In genomic region chr7:35647171-35647574, GRCh38 we compare ENCODE assay signal across 8 cellular contexts. TPM values are rescaled to one million over a fixed set of nuclear protein-coding genes. Genes with fewer than 3 reads are reported as not detected.
A peak's percentile ranks its signal among the peaks of the same experiment; 100 is the strongest.
DNase-seq lines count a peak whose midpoint lies in the region; ATAC-seq and TF ChIP-seq lines count a peak whose summit lies in the region.

No MANE protein-coding gene starts in this region.

- H3K36me3 ChIP-seq in CD4-positive, alpha-beta memory T cell (ENCODE audit: insufficient read depth, low read length): no peaks in the 10 kb centered on the region
- peaks cover 0 to 4% of the 10 kb centered on the region in 2 donors for H3K36me3 ChIP-seq in lung (ENCODE audit: control insufficient read depth in 2 of 2, insufficient read depth in 2 of 2, low read length in 2 of 2)

- TF ChIP-seq CTCF in brain (conservative IDR thresholded peaks at IDR 0.05): no peak
- TF ChIP-seq CTCF in lung (IDR thresholded peaks at IDR 0.05; ENCODE audit: control extremely low read depth, extremely low read depth): no peak

- WGBS in lung, 2 donors: 29 to 54% methylated on average over 4 of the region's 4 CpGs

- H3K27ac Mint-ChIP-seq in CD4-positive, alpha-beta memory T cell: peak overlapping the region in 6 of 7 donors; percentile 8 to 84 (median 32)
- H3K27ac Mint-ChIP-seq in brain: peak overlapping the region; percentile 7 to 92 (median 64)

- H3K4me3 ChIP-seq in CD4-positive, alpha-beta memory T cell (ENCODE audit: low read length in 2 of 2): no peak overlapping the region
- H3K4me3 ChIP-seq in lung: no peak overlapping the region

- intact Hi-C loops in CD4-positive, alpha-beta memory T cell (cut with micrococcal nuclease): no loop called here

- POLR2A ChIA-PET in CD4-positive, alpha-beta memory T cell (lab: Charles Lee; ENCODE audit: partially characterized antibody): interaction anchor here (1.2 kb wide), 2 partner anchors 10 to 154 kb away, joined by 3 to 6 read pairs; partner anchors contain the start of gene SEPTIN7

- H3K9me3 ChIP-seq in CD4-positive, alpha-beta memory T cell (ENCODE audit: control insufficient read depth in 1 of 2, low read length in 2 of 2): no peaks in the 10 kb centered on the region
- H3K9me3 ChIP-seq in lung (ENCODE audit: control insufficient read depth in 2 of 2, insufficient read depth in 1 of 2, low read length in 1 of 2): no peaks in the 10 kb centered on the region

- H3K27me3 ChIP-seq in CD4-positive, alpha-beta memory T cell (ENCODE audit: insufficient read depth, low read length): no peaks in the 10 kb centered on the region
- H3K27me3 ChIP-seq in lung (ENCODE audit: control insufficient read depth, insufficient read depth): no peaks in the 10 kb centered on the region

- peaks cover 34 to 46% of the 10 kb centered on the region in 2 donors for H3K36me3 Mint-ChIP-seq in CD4-positive, alpha-beta memory T cell
- H3K36me3 Mint-ChIP-seq in brain: peaks cover 63% of the 10 kb centered on the region

- peak overlapping the region in 7 of 8 donors; percentile 10 to 64 (median 38) for H3K4me3 Mint-ChIP-seq in CD4-positive, alpha-beta memory T cell
- peak overlapping the region; percentile 16 to 56 (median 19) for H3K4me3 Mint-ChIP-seq in brain

- no peak for DNase-seq in CD4-positive, alpha-beta memory T cell
- DNase-seq in lung (ENCODE audit: low spot score): no peak
- no peak for DNase-seq in NCI-H128 (lab: John Stamatoyannopoulos, UW; ENCODE audit: unreplicated experiment)
- no peak for DNase-seq in activated naive CD4-positive, alpha-beta T cell treated with anti-CD3 and anti-CD28 coated beads, Interleukin-2, amount 50 U/mL, for 16 hours
- DNase-seq in SIG-M5 treated with dmso at 0.1 percent for 504 hours (lab: John Stamatoyannopoulos, UW; ENCODE audit: unreplicated experiment): no peak

- H3K4me1 Mint-ChIP-seq in CD4-positive, alpha-beta memory T cell: peaks cover 52 to 90% (median 76%) of the 10 kb centered on the region in 4 donors
- H3K4me1 Mint-ChIP-seq in brain: peaks cover 53% of the 10 kb centered on the region

- H3K27me3 Mint-ChIP-seq in CD4-positive, alpha-beta memory T cell: no peaks in the 10 kb centered on the region
- H3K27me3 Mint-ChIP-seq in brain: no peaks in the 10 kb centered on the region

- H3K4me1 ChIP-seq in CD4-positive, alpha-beta memory T cell (ENCODE audit: insufficient read depth, low read length): peaks cover 70% of the 10 kb centered on the region
- H3K4me1 ChIP-seq in lung (ENCODE audit: control insufficient read depth in 2 of 2, insufficient read depth in 2 of 2, low read length in 2 of 2): peaks cover 13 to 16% of the 10 kb centered on the region in 2 donors

- peak; percentile 47 for ATAC-seq in HG03280 (IDR thresholded peaks at IDR 0.05; ENCODE audit: unreplicated experiment)
- peak; percentile 68 for ATAC-seq in lung (ENCODE audit: insufficient read depth, low FRiP score)
- no peak for ATAC-seq in GM18861 (IDR thresholded peaks at IDR 0.05; ENCODE audit: unreplicated experiment)

- CTCF ChIA-PET in CD4-positive, alpha-beta memory T cell (lab: Charles Lee; ENCODE audit: partially characterized antibody): interaction anchor here (0.8 to 1.6 kb wide), 4 partner anchors 13 to 260 kb away, joined by 3 to 6 read pairs (median 4); no protein-coding TSS in a partner anchor

- H3K9me3 Mint-ChIP-seq in CD4-positive, alpha-beta memory T cell: peaks cover 0 to 5% (median under 1%) of the 10 kb centered on the region in 8 donors
- peaks cover 8 to 13% (median 9%) of the 10 kb centered on the region in 5 experiments for H3K9me3 Mint-ChIP-seq in brain

- H3K27ac ChIP-seq in CD4-positive, alpha-beta memory T cell (ENCODE audit: low read depth, low read length): no peak overlapping the region
- peak overlapping the region in 1 of 2 donors; percentile 42 for H3K27ac ChIP-seq in lung (ENCODE audit: low read depth in 1 of 2, low read length in 1 of 2)

RNA-seq across cellular contexts. Expression of gene HERPUD2, which starts 47.8 kb away (rescaled TPM):
- 10 to 100 TPM; 67.3 to 71.8 TPM for total RNA-seq in CD4-positive, alpha-beta memory T cell
- polyA plus RNA-seq in CD4-positive, alpha-beta memory T cell: 10 to 100 TPM; 89.2 to 99.2 TPM
- polyA plus RNA-seq in brain (ENCODE audit: insufficient read depth, low read depth, low replicate concordance) (18.4 TPM), lung (10 to 100 TPM; 10.4 to 18.9 TPM)
- total RNA-seq in lung: 10 to 100 TPM; 24.7 to 32.2 TPM
